9 cellular contexts compared by ENCODE assay signal in the genomic region with DNA sequence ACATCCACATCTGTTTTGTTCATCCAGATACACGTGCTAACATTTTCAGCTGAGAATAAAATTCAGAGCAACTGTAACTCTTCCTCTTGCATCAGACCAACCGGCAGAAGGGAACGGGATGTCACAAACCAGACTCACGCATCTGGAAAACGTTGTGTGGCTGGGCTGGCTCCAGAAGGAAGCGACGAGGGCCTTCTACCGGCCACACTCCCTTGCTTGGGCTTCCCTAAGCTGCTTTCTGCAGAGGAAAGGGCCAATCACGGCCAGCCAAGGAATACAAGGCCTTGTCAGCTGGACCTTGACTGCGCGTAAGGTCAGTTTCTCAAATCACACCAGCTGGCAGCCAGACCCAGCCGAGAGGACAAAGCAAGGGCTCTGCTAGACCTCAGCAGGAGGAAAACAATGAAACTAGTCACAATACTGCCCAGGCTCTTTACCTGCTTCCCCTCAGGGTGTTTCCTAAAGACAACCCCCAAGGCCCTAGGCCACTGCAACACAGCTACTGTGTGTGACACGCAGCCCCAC.
DNase-seq lines count a peak whose midpoint lies in the region; ATAC-seq and TF ChIP-seq lines count a peak whose summit lies in the region.
"Had no signal": no experiment of that assay in that cellular context is flagged by ENCODE, and none has a peak within 500 bp of the region (broad histone marks: within the 10 kb centered on the region; RNA-seq: fewer than 3 reads in every experiment).

No MANE protein-coding gene starts in this region.

- H2AFZ ChIP-seq in Loucy (ENCODE audit: low read length) (no peak overlapping the region), smooth muscle cell (ENCODE audit: low read depth) (peak overlapping the region; percentile 28)

- H3K9me3 ChIP-seq in Loucy (ENCODE audit: insufficient read depth, low read depth, low read length) (no peaks in the 10 kb centered on the region), smooth muscle cell (replicated peaks; ENCODE audit: low read depth) (no peaks in the 10 kb centered on the region)

- peak overlapping the region; percentile 59 for H3K27ac ChIP-seq in smooth muscle cell (ENCODE audit: low read depth)

- peaks cover 9% of the 10 kb centered on the region for H3F3A ChIP-seq in Loucy (ENCODE audit: low read depth)
- H3F3A ChIP-seq in smooth muscle cell (ENCODE audit: low read depth): peaks cover 8% of the 10 kb centered on the region

- H3K79me2 ChIP-seq in Loucy (ENCODE audit: insufficient read depth, low read length) (no peaks in the 10 kb centered on the region), smooth muscle cell (ENCODE audit: low read depth) (no peaks in the 10 kb centered on the region)

- TF ChIP-seq CTCF in Loucy (conservative IDR thresholded peaks at IDR 0.05; ENCODE audit: low read length): no peak
- TF ChIP-seq CTCF in smooth muscle cell (IDR thresholded peaks at IDR 0.05; ENCODE audit: borderline replicate concordance, insufficient read depth, poor library complexity, severe bottlenecking): no peak
- TF ChIP-seq CTCF in natural killer cell (IDR thresholded peaks at IDR 0.05): no peak

- H4K20me1 ChIP-seq in Loucy (ENCODE audit: insufficient read depth, low read length, poor library complexity, severe bottlenecking) (no peaks in the 10 kb centered on the region), smooth muscle cell (ENCODE audit: low read depth) (no peaks in the 10 kb centered on the region)

- no peaks in the 10 kb centered on the region for H3K9me3 Mint-ChIP-seq in natural killer cell

- H3K27me3 ChIP-seq in Loucy (ENCODE audit: insufficient read depth, low read length, poor library complexity, severe bottlenecking) (no peaks in the 10 kb centered on the region), smooth muscle cell (ENCODE audit: low read depth) (no peaks in the 10 kb centered on the region)

- no peak for ATAC-seq in GM18502 (IDR thresholded peaks at IDR 0.05; ENCODE audit: poor library complexity, unreplicated experiment)
- no peak for ATAC-seq in natural killer cell
- no peak for ATAC-seq in HG02571 (IDR thresholded peaks at IDR 0.05; ENCODE audit: unreplicated experiment)

- H3K4me1 Mint-ChIP-seq in natural killer cell: peaks cover 3% of the 10 kb centered on the region in 2 donors

- DNase-seq in amniotic epithelial cell (ENCODE audit: low read depth) (peak; percentile 39), iPS DF 19.7 (ENCODE audit: low read depth, low spot score) (peak; percentile 82), smooth muscle cell (lab: John Stamatoyannopoulos, UW; ENCODE audit: unreplicated experiment) (peak; percentile 15), NCI-H526 (lab: John Stamatoyannopoulos, UW) (no peak), natural killer cell (no peak)
- DNase-seq: naive B cell had no signal

- no peak overlapping the region for H3K27ac Mint-ChIP-seq in natural killer cell

- H3K9ac ChIP-seq in Loucy (ENCODE audit: low read depth, low read length, poor library complexity, severe bottlenecking) (peak overlapping the region; percentile 45), smooth muscle cell (ENCODE audit: low read depth) (no peak overlapping the region)

- intact Hi-C loops in natural killer cell (cut with micrococcal nuclease): no loop called here

- no peak overlapping the region for H3K4me3 ChIP-seq in Loucy (ENCODE audit: low read length, poor library complexity, severe bottlenecking)
- H3K4me3 ChIP-seq in smooth muscle cell: no peak overlapping the region

- WGBS in smooth muscle cell (ENCODE audit: low lambda C conversion rate): 9% methylated on average over 13 of the region's 13 CpGs

- H3K4me2 ChIP-seq in Loucy (ENCODE audit: low read depth, low read length, poor library complexity, severe bottlenecking): no peak overlapping the region
- H3K4me2 ChIP-seq in smooth muscle cell: peak overlapping the region; percentile 30

- H3K27me3 Mint-ChIP-seq in natural killer cell (ENCODE audit: low read depth in 2 of 2): no peaks in the 10 kb centered on the region
- H3K27me3 Mint-ChIP-seq: naive B cell had no signal

- H3K4me3 Mint-ChIP-seq in natural killer cell: no peak overlapping the region

- no peaks in the 10 kb centered on the region for H3K9me2 ChIP-seq in Loucy (replicated peaks; ENCODE audit: low read depth, low read length)

- H3K36me3 Mint-ChIP-seq in natural killer cell: no peaks in the 10 kb centered on the region

- H3K4me1 ChIP-seq in Loucy (ENCODE audit: insufficient read depth, low read length, poor library complexity, severe bottlenecking) (peaks cover 46% of the 10 kb centered on the region), smooth muscle cell (ENCODE audit: low read depth) (peaks cover 16% of the 10 kb centered on the region)

- H3K36me3 ChIP-seq in Loucy (ENCODE audit: insufficient read depth, low read length) (peaks cover 50% of the 10 kb centered on the region; the same call in 1 of the 2 replicates), smooth muscle cell (ENCODE audit: low read depth) (no peaks in the 10 kb centered on the region)

Comparison
In these comparisons a context has a peak if more than half of its experiments do, and no peak if none do; other contexts are left out.
1. DNase-seq: peak in amniotic epithelial cell (single experiment), iPS DF 19.7 (single experiment) and smooth muscle cell (single experiment); none in NCI-H526 (0 of 2) and natural killer cell (single experiment).